Comparison of ENCODE assay signal across 8 cellular contexts in the genomic region with DNA sequence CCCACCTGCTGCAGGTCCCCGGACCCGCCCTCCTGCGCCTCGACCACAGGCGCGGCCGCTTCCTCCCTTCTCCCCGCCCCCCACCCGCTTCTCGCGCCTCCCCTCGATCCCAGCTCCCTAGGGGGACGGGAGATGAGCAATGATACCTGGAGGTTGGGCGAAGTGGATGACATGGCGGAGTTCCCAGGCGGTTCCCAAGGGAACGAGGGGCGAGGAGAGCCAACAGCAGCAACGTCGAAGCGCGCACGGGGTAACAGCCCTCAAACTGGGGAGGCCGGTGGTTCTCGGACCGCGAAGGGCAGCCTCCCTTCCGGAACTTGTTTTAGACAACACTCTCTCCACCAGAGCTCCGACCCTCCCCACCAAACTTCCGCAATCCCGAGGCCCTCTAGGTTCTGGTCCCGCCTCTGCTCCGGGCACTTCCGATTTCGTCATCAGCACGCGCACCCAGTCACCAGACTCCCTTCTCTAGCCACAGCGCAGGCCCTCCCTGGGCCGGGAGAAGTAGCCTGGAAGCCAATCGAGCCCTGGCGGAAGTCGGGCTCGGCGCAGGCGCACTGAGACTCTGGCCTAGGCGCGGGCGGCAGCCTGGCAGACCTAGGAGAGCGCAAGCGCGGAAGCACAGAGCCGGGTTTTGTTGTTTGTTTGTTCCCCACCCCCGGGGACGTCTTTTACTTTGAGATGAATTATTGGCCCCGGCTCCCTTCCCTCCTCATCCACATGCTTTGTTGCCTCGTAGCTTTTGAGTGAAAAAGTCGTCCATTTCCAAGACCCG. TPM values are rescaled to one million over a fixed set of nuclear protein-coding genes. Genes with fewer than 3 reads are reported as not detected.
DNase-seq lines count a peak whose midpoint lies in the region; ATAC-seq and TF ChIP-seq lines count a peak whose summit lies in the region.

TSS of gene VPS4B (minus strand) at position 390 of the 775 bp plus-strand sequence. CDS start at position 173, 217 bp downstream.

- H2AFZ ChIP-seq in DND-41 (ENCODE audit: low read depth, low read length) (peak within 1 kb of the TSS; percentile 90), Karpas-422 (ENCODE audit: low read length) (peak within 1 kb of the TSS; percentile 84)

- DNase-seq in DND-41 (peak; percentile 100), Karpas-422 (peak; percentile 100), RKO (ENCODE audit: low spot score) (peak; percentile 99), activated T-helper 1 cell treated with Interleukin-2 at 50 U/mL for 16 hours (ENCODE audit: low read depth) (peak; percentile 100), esophagus muscularis mucosa (ENCODE audit: extremely low spot score) (peak; percentile 100)
- peak; percentile 99 for DNase-seq in stimulated activated CD8-positive, alpha-beta memory T cell treated with anti-CD3 and anti-CD28 coated beads, Interleukin-7, amount 100 ng/mL, for 4 hours (ENCODE audit: low read depth in 2 of 2)

- TF ChIP-seq EP300 in esophagus muscularis mucosa (IDR thresholded peaks at IDR 0.05) = no peak

- intact Hi-C loops in esophagus muscularis mucosa (cut with DNase I) = loop anchor here (5.0 to 10.0 kb wide), 2 partner anchors 55 to 1237 kb away; partner anchors contain the start of genes KDSR, PIGN and RELCH

- H3K36me3 ChIP-seq in DND-41 (ENCODE audit: insufficient read depth, low read length) (peaks cover 25% of the 10 kb centered on the region), Karpas-422 (ENCODE audit: insufficient read depth, low read length) (peaks cover 19% of the 10 kb centered on the region; the same call in 1 of the 2 replicates), esophagus muscularis mucosa (peaks cover 8 to 27% (median 17%) of the 10 kb centered on the region in 4 donors), muscle layer of duodenum (ENCODE audit: control insufficient read depth in 1 of 2, insufficient read depth in 2 of 2, low read length in 2 of 2) (peaks cover 4 to 5% of the 10 kb centered on the region in 2 donors)

- H3K4me3 ChIP-seq in DND-41 (ENCODE audit: low read depth in 1 of 2, low read length in 2 of 2) (peak within 1 kb of the TSS; percentile 90 to 93), Karpas-422 (ENCODE audit: low read length) (peak within 1 kb of the TSS; percentile 77), esophagus muscularis mucosa (peak within 1 kb of the TSS; percentile 87 to 95 (median 94)), muscle layer of duodenum (ENCODE audit: low read depth in 1 of 2, low read length in 2 of 2) (peak within 1 kb of the TSS; percentile 94 to 97)

- peak; percentile 95 for ATAC-seq in DND-41 (ENCODE audit: insufficient read depth, low read depth)
- ATAC-seq in GM21825 (IDR thresholded peaks at IDR 0.05; ENCODE audit: unreplicated experiment) = peak; percentile 96

- H3K4me1 ChIP-seq in DND-41 (ENCODE audit: insufficient read depth, low read length) = peaks cover 30% of the 10 kb centered on the region
- peaks cover 20% of the 10 kb centered on the region for H3K4me1 ChIP-seq in Karpas-422 (ENCODE audit: low read length)
- H3K4me1 ChIP-seq in esophagus muscularis mucosa = peaks cover 18 to 55% (median 31%) of the 10 kb centered on the region in 4 donors
- H3K4me1 ChIP-seq in muscle layer of duodenum (ENCODE audit: control insufficient read depth in 1 of 2, insufficient read depth in 2 of 2, low read length in 2 of 2) = peaks cover 13 to 20% of the 10 kb centered on the region in 2 donors

- H3K27me3 ChIP-seq in DND-41 (ENCODE audit: insufficient read depth, low read length, poor library complexity) = no peaks in the 10 kb centered on the region
- no peaks in the 10 kb centered on the region for H3K27me3 ChIP-seq in Karpas-422 (ENCODE audit: low read length)
- H3K27me3 ChIP-seq in esophagus muscularis mucosa = no peaks in the 10 kb centered on the region
- H3K27me3 ChIP-seq in muscle layer of duodenum (ENCODE audit: low read depth, low read length) = no peaks in the 10 kb centered on the region

- H3K9me3 ChIP-seq in DND-41 (ENCODE audit: insufficient read depth, low read length, severe bottlenecking) = no peaks in the 10 kb centered on the region
- no peaks in the 10 kb centered on the region for H3K9me3 ChIP-seq in Karpas-422 (ENCODE audit: low read length)
- H3K9me3 ChIP-seq in esophagus muscularis mucosa = no peaks in the 10 kb centered on the region
- no peaks in the 10 kb centered on the region for H3K9me3 ChIP-seq in muscle layer of duodenum (ENCODE audit: control insufficient read depth in 1 of 2, low read length in 2 of 2)

- TF ChIP-seq CTCF in DND-41 (IDR thresholded peaks at IDR 0.05; ENCODE audit: borderline replicate concordance, extremely low read depth, low read length, poor library complexity, severe bottlenecking) (peak; percentile 19), esophagus muscularis mucosa (IDR thresholded peaks at IDR 0.05) (peak in 1 of 3 experiments; percentile 17)

- H3K79me2 ChIP-seq in DND-41 (ENCODE audit: insufficient read depth, low read length) (peaks cover 49% of the 10 kb centered on the region), Karpas-422 (ENCODE audit: low read length) (peaks cover 49% of the 10 kb centered on the region)

- H3K9me2 ChIP-seq in Karpas-422 (replicated peaks; ENCODE audit: insufficient read depth, low read length) = no peaks in the 10 kb centered on the region

- TF ChIP-seq POLR2A in esophagus muscularis mucosa (IDR thresholded peaks at IDR 0.05; ENCODE audit: low read depth) = peak; percentile 71

- H4K20me1 ChIP-seq in DND-41 (ENCODE audit: insufficient read depth, low read length) (peaks cover 18% of the 10 kb centered on the region), Karpas-422 (ENCODE audit: insufficient read depth, low read depth, low read length) (peaks cover 19% of the 10 kb centered on the region; the same call in 1 of the 2 replicates)

- peak within 1 kb of the TSS; percentile 68 for H3K9ac ChIP-seq in DND-41 (ENCODE audit: low read depth, low read length)
- peak within 1 kb of the TSS; percentile 88 for H3K9ac ChIP-seq in Karpas-422 (ENCODE audit: low read length)

- H3K27ac ChIP-seq in DND-41 (ENCODE audit: low read length) (peak within 1 kb of the TSS; percentile 93), Karpas-422 (ENCODE audit: low read length) (peak within 1 kb of the TSS; percentile 66), esophagus muscularis mucosa (replicated peaks in 1 of 4) (peak within 1 kb of the TSS; percentile 85 to 96 (median 88)), muscle layer of duodenum (ENCODE audit: low read length) (peak within 1 kb of the TSS; percentile 97)

- under 1% methylated on average over 51 of the region's 58 CpGs for WGBS in esophagus muscularis mucosa

- peak within 1 kb of the TSS; percentile 97 for H3K4me2 ChIP-seq in DND-41 (ENCODE audit: insufficient read depth, low read length)
- H3K4me2 ChIP-seq in Karpas-422 (ENCODE audit: low read depth, low read length, poor library complexity, severe bottlenecking) = peak within 1 kb of the TSS; percentile 98

RNA-seq across cellular contexts. Expression of gene VPS4B, which starts in this region (rescaled TPM):
- 58.5 and 62.7 TPM in 2 replicates for total RNA-seq in Karpas-422 (2014; rRNA removed; shearing (Covaris generic); ENCODE audit: low replicate concordance)
- 10 to 100 TPM; 25.7 to 32.1 (median 29.4) TPM for total RNA-seq in esophagus muscularis mucosa

Comparison
In these comparisons a context has a peak if more than half of its experiments do, and no peak if none do; other contexts are left out.
1. Peak in every context shown above with its lines: DNase-seq, ATAC-seq, H3K4me3 ChIP-seq and H3K27ac ChIP-seq.